ENCODE assay signal across 15 cellular contexts in genomic region chr1:5415621-5416020, GRCh38.
DNase-seq lines count a peak whose midpoint lies in the region; ATAC-seq and TF ChIP-seq lines count a peak whose summit lies in the region.
"Had no signal": no experiment of that assay in that cellular context is flagged by ENCODE, and none has a peak within 500 bp of the region (broad histone marks: within the 10 kb centered on the region; RNA-seq: fewer than 3 reads in every experiment).

No MANE protein-coding gene starts in this region.

- no peak for TF ChIP-seq CTCF in neural crest cell (conservative IDR thresholded peaks at IDR 0.05)

- intact Hi-C loops in Right ventricle myocardium inferior (cut with DNase I), result no loop called here

- H3K4me3 Mint-ChIP-seq in neural crest cell, result no peak overlapping the region
- H3K4me3 Mint-ChIP-seq: IgD-negative memory B cell had no signal

- H3K27me3 Mint-ChIP-seq in neural crest cell (ENCODE audit: low read depth), result no peaks in the 10 kb centered on the region
- H3K27me3 Mint-ChIP-seq: IgD-negative memory B cell had no signal

- no peaks in the 10 kb centered on the region for H3K36me3 Mint-ChIP-seq in neural crest cell (ENCODE audit: low read depth)
- H3K36me3 Mint-ChIP-seq: CD4-positive, alpha-beta memory T cell had no signal

- H3K4me1 Mint-ChIP-seq in neural crest cell, result peaks cover 26% of the 10 kb centered on the region
- H3K4me1 Mint-ChIP-seq: IgD-negative memory B cell had no signal

- no peak for ATAC-seq in HG03457 (IDR thresholded peaks at IDR 0.05; ENCODE audit: unreplicated experiment)
- ATAC-seq in HG03108 (IDR thresholded peaks at IDR 0.05; ENCODE audit: unreplicated experiment), result no peak
- no peak for ATAC-seq in Right ventricle myocardium inferior

- DNase-seq in NCI-H748 (lab: John Stamatoyannopoulos, UW; ENCODE audit: unreplicated experiment) (peak; percentile 9), NCI-H748 treated with DMSO at 0.1 percent for 48 hours (lab: John Stamatoyannopoulos, UW) (no peak), NCI-H345 treated with DMSO at 0.1 percent for 48 hours (lab: John Stamatoyannopoulos, UW; ENCODE audit: unreplicated experiment) (peak; percentile 6), neural crest cell (ENCODE audit: low read depth, low spot score) (no peak), Right ventricle myocardium inferior (ENCODE audit: missing footprints) (no peak)
- DNase-seq: CD4-positive, alpha-beta memory T cell; DMS79; Karpas-422; NCI-H1436; NCI-H2029; NCI-H510A; PC-9 had no signal

- H3K9me3 Mint-ChIP-seq in neural crest cell, result no peaks in the 10 kb centered on the region
- H3K9me3 Mint-ChIP-seq: CD4-positive, alpha-beta memory T cell had no signal

- peak overlapping the region; percentile 2 for H3K27ac Mint-ChIP-seq in neural crest cell (ENCODE audit: unreplicated experiment)
- H3K27ac Mint-ChIP-seq: IgD-negative memory B cell had no signal

Comparison
In these comparisons a context has a peak if more than half of its experiments do, and no peak if none do; other contexts are left out.
1. DNase-seq: peak in NCI-H748 (single experiment) and NCI-H345 treated with DMSO at 0.1 percent for 48 hours (single experiment); none in NCI-H748 treated with DMSO at 0.1 percent for 48 hours (single experiment), neural crest cell (single experiment) and Right ventricle myocardium inferior (single experiment).